Comparison of ENCODE assay signal across 27 cellular contexts in the genomic region with DNA sequence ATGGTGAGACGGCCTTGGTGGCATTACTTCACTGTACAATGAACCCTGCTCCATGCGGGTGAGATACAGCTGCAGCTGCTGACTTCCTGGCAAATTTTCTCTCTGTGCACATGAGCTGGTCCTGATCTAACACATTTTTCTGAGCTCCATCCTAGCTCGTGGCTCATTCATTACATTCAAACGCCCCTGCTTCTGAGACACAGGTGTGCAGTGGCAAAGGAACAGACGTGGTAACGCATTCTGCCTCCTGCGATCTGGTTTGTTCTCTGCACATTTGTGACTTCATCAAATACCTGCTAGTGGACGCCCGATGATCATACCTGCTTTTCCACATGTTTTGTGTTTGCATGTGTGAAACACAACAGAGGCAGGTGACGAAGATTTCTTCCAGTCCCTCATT.
"Had no signal": no experiment of that assay in that cellular context is flagged by ENCODE, and none has a peak within 500 bp of the region (broad histone marks: within the 10 kb centered on the region; RNA-seq: fewer than 3 reads in every experiment).

No MANE protein-coding gene starts in this region.

- H3K27ac ChIP-seq: neutrophil, ovary, parathyroid adenoma, psoas muscle, right lobe of liver, sigmoid colon, stomach, thoracic aorta, tibial artery, transverse colon, upper lobe of left lung, vagina had no signal

- H3K79me2 ChIP-seq: parathyroid adenoma had no signal

- DNase-seq: naive thymus-derived CD8-positive, alpha-beta T cell; nephron progenitor cell; nucleus accumbens; ovary; posterior cingulate gyrus; psoas muscle; right cardiac atrium; right lobe of liver; sigmoid colon; small intestine; stimulated activated CD4-positive, alpha-beta T cell treated with anti-CD3 and anti-CD28 coated beads, Interleukin-15, amount 100 ng/mL, for 24 hours; stimulated activated CD4-positive, alpha-beta T cell treated with anti-CD3 and anti-CD28 coated beads, Interleukin-2, amount 100 ng/mL, for 24 hours; stimulated activated CD4-positive, alpha-beta T cell treated with anti-CD3 and anti-CD28 coated beads, Interleukin-2, amount 100 ng/mL, for 48 hours; stimulated activated CD4-positive, alpha-beta T cell treated with anti-CD3 and anti-CD28 coated beads, Interleukin-4, amount 100 ng/mL, for 24 hours; stimulated activated naive B cell treated with anti-CD40 and anti-IgM and Interleukin-4, amounts not matched to agents 10 μg/mL and 1 μg/mL and 100 μg/mL, for 72 hours; stimulated activated naive CD4-positive, alpha-beta T cell treated with Interleukin-2 at 50 U/mL for 16 hours; stomach; tibial artery; transverse colon; upper lobe of left lung had no signal

- FAIRE-seq: small intestine, urothelium cell line had no signal

- H3K36me3 ChIP-seq: neutrophil, ovary, right lobe of liver, sigmoid colon, stomach, thoracic aorta, tibial artery, transverse colon, upper lobe of left lung, vagina had no signal

- H3K4me1 ChIP-seq: parathyroid adenoma, psoas muscle, right lobe of liver had no signal

- H3K27me3 ChIP-seq: ovary had no signal

- ATAC-seq: naive thymus-derived CD8-positive, alpha-beta T cell; natural killer cell treated with Interleukin-12 subunit alpha and Interleukin-12 subunit beta and Interleukin-15 and Interleukin-18, amount 100 ng/mL, for 72 hours; psoas muscle; right cardiac atrium; right lobe of liver; stimulated activated effector memory CD8-positive, alpha-beta T cell treated with anti-CD3 and anti-CD28 coated beads, Interleukin-12 subunit alpha, Interleukin-12 subunit beta, amount 100 ng/mL, for 72 hours; stimulated activated naive B cell treated with anti-CD40 and anti-IgM and Interleukin-4, amounts not matched to agents 10 μg/mL and 1 μg/mL and 100 μg/mL, for 72 hours had no signal

- H2AFZ ChIP-seq: parathyroid adenoma had no signal

- H3K9ac ChIP-seq: parathyroid adenoma had no signal

- H3K9me3 ChIP-seq: neutrophil, ovary, psoas muscle, right lobe of liver, sigmoid colon, stomach, thoracic aorta, tibial artery, transverse colon, upper lobe of left lung, vagina had no signal

- H3K4me3 ChIP-seq: ovary, psoas muscle, right lobe of liver, sigmoid colon, stomach, thoracic aorta, tibial artery, transverse colon, upper lobe of left lung, vagina had no signal
